ENCODE assay signal across 25 cellular contexts in genomic region chr22:47601666-47602065, GRCh38.
"Had no signal": no experiment of that assay in that cellular context is flagged by ENCODE, and none has a peak within 500 bp of the region (broad histone marks: within the 10 kb centered on the region; RNA-seq: fewer than 3 reads in every experiment).

No MANE protein-coding gene starts in this region.

- H3K9me3 Mint-ChIP-seq: activated T-helper 1 cell treated with anti-CD3 and anti-CD28 coated beads, Interleukin-12 subunit alpha, Interleukin-12 subunit beta, Interleukin-2, Interleukin-4 antibody, amounts not matched to agents 30 ng/mL and 10 ng/mL and 1 ng/mL, durations not matched to agents 14 hours and 24 hours and 36 hours; T-cell had no signal

- H3K27ac Mint-ChIP-seq: activated CD4-positive, alpha-beta T cell treated with anti-CD3 and anti-CD28 coated beads for 36 hours; activated T-helper 1 cell treated with anti-CD3 and anti-CD28 coated beads, Interleukin-12 subunit alpha, Interleukin-12 subunit beta, Interleukin-2, Interleukin-4 antibody, amounts not matched to agents 30 ng/mL and 10 ng/mL and 1 ng/mL, durations not matched to agents 14 hours and 24 hours and 36 hours; T-cell had no signal

- H3K27me3 ChIP-seq: brain microvascular endothelial cell, hepatocyte, pancreas, upper lobe of left lung had no signal

- H3K36me3 ChIP-seq: brain microvascular endothelial cell, gastroesophageal sphincter, pancreas, prostate gland, upper lobe of left lung had no signal

- H3K4me3 ChIP-seq: gastroesophageal sphincter, hepatocyte, pancreas, prostate gland, upper lobe of left lung had no signal

- H3K36me3 Mint-ChIP-seq: T-cell had no signal

- DNase-seq: activated CD4-positive, alpha-beta T cell treated with anti-CD3 and anti-CD28 coated beads for 36 hours; activated CD4-positive, CD25-positive, alpha-beta regulatory T cell; activated gamma-delta T cell treated with Interleukin-2 at 50 U/mL for 16 hours; activated naive CD4-positive, alpha-beta T cell treated with anti-CD3 and anti-CD28 coated beads, Interleukin-2, amount 50 U/mL, for 16 hours; activated T-cell treated with anti-CD3 and anti-CD28 coated beads, Interleukin-2, amount 50 U/mL, for 1 hour; amniotic stem cell; brain microvascular endothelial cell; central memory CD4-positive, alpha-beta T cell; dermis blood vessel endothelial cell; effector CD8-positive, alpha-beta T cell; erythroblast; islet precursor cell; left ventricle myocardium superior; pancreas; retina; small intestine; stimulated activated CD4-positive, alpha-beta T cell treated with anti-CD3 and anti-CD28 coated beads, Interleukin-2, amount 100 ng/mL, for 24 hours; stimulated activated naive CD4-positive, alpha-beta T cell; T-cell; upper lobe of left lung had no signal

- H3K4me1 ChIP-seq: gastroesophageal sphincter, pancreas, prostate gland, upper lobe of left lung had no signal

- H3K4me1 Mint-ChIP-seq: activated CD4-positive, alpha-beta T cell treated with anti-CD3 and anti-CD28 coated beads for 36 hours; T-cell had no signal

- H3K4me3 Mint-ChIP-seq: activated CD4-positive, alpha-beta T cell treated with anti-CD3 and anti-CD28 coated beads for 36 hours; activated T-helper 1 cell treated with anti-CD3 and anti-CD28 coated beads, Interleukin-12 subunit alpha, Interleukin-12 subunit beta, Interleukin-2, Interleukin-4 antibody, amounts not matched to agents 30 ng/mL and 10 ng/mL and 1 ng/mL, durations not matched to agents 14 hours and 24 hours and 36 hours; T-cell had no signal

- ATAC-seq: activated CD4-positive, alpha-beta T cell treated with anti-CD3 and anti-CD28 coated beads for 36 hours; gastroesophageal sphincter; left ventricle myocardium superior; pancreas; sciatic nerve; T-cell had no signal

- H3K9me3 ChIP-seq: pancreas, prostate gland, upper lobe of left lung had no signal

- H3K27ac ChIP-seq: brain microvascular endothelial cell, gastroesophageal sphincter, hepatocyte, pancreas, prostate gland, upper lobe of left lung had no signal
